Comparison of ENCODE assay signal across 2 cellular contexts in genomic region chr2:17604050-17604449, GRCh38.
A peak's percentile ranks its signal among the peaks of the same experiment; 100 is the strongest.
TF ChIP-seq lines count a peak whose summit lies in the region.

No MANE protein-coding gene starts in this region.

TF ChIP-seq in HepG2, 621 proteins besides CTCF, POLR2A, EP300 and RAD21:
- TF ChIP-seq KLF15 (CRISPR knock-in tag; IDR thresholded peaks at IDR 0.05; ENCODE audit: borderline replicate concordance) (0 out of 2 replicates have a peak, but pooled peaks have one; percentile 32), RBM22 (optimal IDR thresholded peaks at IDR 0.05; ENCODE audit: low read length) (peak; percentile 18), ZNF543 (CRISPR knock-in tag; IDR thresholded peaks at IDR 0.05) (no peak), ZNF687 (CRISPR knock-in tag; IDR thresholded peaks at IDR 0.05) (peak; percentile 32), ZNF317 (CRISPR knock-in tag; IDR thresholded peaks at IDR 0.05) (no peak), RARA (CRISPR knock-in tag; IDR thresholded peaks at IDR 0.05) (no peak), NR0B2 (CRISPR knock-in tag; IDR thresholded peaks at IDR 0.05) (0 out of 2 replicates have a peak, but pooled peaks have one; percentile 55), ZNF160 (CRISPR knock-in tag; IDR thresholded peaks at IDR 0.05) (no peak), ZFY (CRISPR knock-in tag; IDR thresholded peaks at IDR 0.05) (no peak), ZNF205 (CRISPR knock-in tag; IDR thresholded peaks at IDR 0.05) (no peak), POLR2AphosphoS5 (IDR thresholded peaks at IDR 0.05; ENCODE audit: low read depth, low read length) (no peak), IKZF1 (IDR thresholded peaks at IDR 0.05) (no peak), MAFK (conservative IDR thresholded peaks at IDR 0.05 in 1 of 2, IDR thresholded peaks at IDR 0.05 in 1 of 2; ENCODE audit: low read length in 2 of 2) (peak; percentile 36 to 41; a peak in 3 of 4 replicates), ZBTB14 (CRISPR knock-in tag; IDR thresholded peaks at IDR 0.05) (no peak), NRL (CRISPR knock-in tag; IDR thresholded peaks at IDR 0.05; ENCODE audit: borderline replicate concordance) (0 out of 2 replicates have a peak, but pooled peaks have one; percentile 21), AGO2 (optimal IDR thresholded peaks at IDR 0.05; ENCODE audit: low read depth, low read length) (peak; percentile 31), ZNF550 (CRISPR knock-in tag; IDR thresholded peaks at IDR 0.05; ENCODE audit: borderline replicate concordance) (no peak)

TF ChIP-seq in H1, 55 proteins besides CTCF, POLR2A, EP300 and RAD21:
- TF ChIP-seq BACH1 (IDR thresholded peaks at IDR 0.05; ENCODE audit: low read length): peak; percentile 76
- TF ChIP-seq RNF2 (IDR thresholded peaks at IDR 0.05; ENCODE audit: borderline replicate concordance, low read depth, low read length, missing control alignments, poor library complexity, severe bottlenecking): no peak
- peak; percentile 45; the same call in 1 of the 2 replicates for TF ChIP-seq MAFK (IDR thresholded peaks at IDR 0.05; ENCODE audit: low read depth, low read length)
TF ChIP-seq in H1: peak in this region for 2.
